Comparison of ENCODE assay signal across 8 cellular contexts in genomic region chr1:150168960-150169565, GRCh38. TPM values are rescaled to one million over a fixed set of nuclear protein-coding genes. Genes with fewer than 3 reads are reported as not detected.
DNase-seq lines count a peak whose midpoint lies in the region; ATAC-seq and TF ChIP-seq lines count a peak whose summit lies in the region.

No MANE protein-coding gene starts in this region.

- H3K4me1 ChIP-seq in mesendoderm (ENCODE audit: control insufficient read depth, low read depth, low read length) (no peaks in the 10 kb centered on the region), tibial artery (peaks cover 0 to 36% (median 6%) of the 10 kb centered on the region in 4 donors)

- WGBS in mesendoderm (ENCODE audit: extremely low coverage, insufficient coverage, low lambda C conversion rate): no CpG with 5 or more reads among the region's 6 CpGs

- no peak overlapping the region for H3K4ac ChIP-seq in mesendoderm (ENCODE audit: low read depth, low read length)

- H4K5ac ChIP-seq in mesendoderm (ENCODE audit: low read length): no peak overlapping the region

- intact Hi-C loops in tibial artery (cut with DNase I; ENCODE audit: low total_unique reads): loop anchor here (2.0 kb wide), 1 partner anchor 96 kb away; no protein-coding TSS in a partner anchor

- ATAC-seq in HG03039 (IDR thresholded peaks at IDR 0.05; ENCODE audit: unreplicated experiment): no peak

- no peaks in the 10 kb centered on the region for H3K79me2 ChIP-seq in mesendoderm (ENCODE audit: control insufficient read depth, insufficient read depth, low read length)

- H3K4me3 ChIP-seq in mesendoderm (ENCODE audit: low read length): no peak overlapping the region
- no peak overlapping the region for H3K4me3 ChIP-seq in tibial artery

- no peak overlapping the region for H2BK15ac ChIP-seq in mesendoderm (replicated peaks; ENCODE audit: low read depth)

- H3K79me1 ChIP-seq in mesendoderm (ENCODE audit: low read length): no peaks in the 10 kb centered on the region

- no peak overlapping the region for H3K4me2 ChIP-seq in mesendoderm (ENCODE audit: low read length)

- H3K9ac ChIP-seq in mesendoderm (ENCODE audit: low read length): no peak overlapping the region

- H3K23ac ChIP-seq in mesendoderm (ENCODE audit: low read length): no peak overlapping the region

- peak; percentile 82 for DNase-seq in NCI-H82 (lab: John Stamatoyannopoulos, UW)
- no peak for DNase-seq in NCI-H82 treated with DMSO at 0.1 percent for 48 hours (lab: John Stamatoyannopoulos, UW; ENCODE audit: unreplicated experiment)
- DNase-seq in NCI-H460 (ENCODE audit: extremely low read depth, low read depth): peak; percentile 69
- peak; percentile 58 to 71 for DNase-seq in activated CD4-positive, alpha-beta T cell treated with anti-CD3 and anti-CD28 coated beads, Interleukin-2, amount 50 U/mL, for 48 hours
- DNase-seq in effector CD8-positive, alpha-beta T cell (lab: John Stamatoyannopoulos, UW): peak; percentile 25
- peak; percentile 66 for DNase-seq in mesendoderm
- peak; percentile 62 to 79 for DNase-seq in tibial artery

- no peak overlapping the region for H2BK120ac ChIP-seq in mesendoderm (ENCODE audit: low read depth, low read length)

- no peak overlapping the region for H2BK5ac ChIP-seq in mesendoderm (ENCODE audit: low read length)

- H3K27ac ChIP-seq in mesendoderm (ENCODE audit: low read depth, low read length) (no peak overlapping the region), tibial artery (no peak overlapping the region)

- H3K9me3 ChIP-seq in tibial artery: no peaks in the 10 kb centered on the region

- TF ChIP-seq CTCF in tibial artery (IDR thresholded peaks at IDR 0.05): peak; percentile 83 to 89

- H4K8ac ChIP-seq in mesendoderm (ENCODE audit: low read depth, low read length): no peak overlapping the region

- H3K18ac ChIP-seq in mesendoderm (ENCODE audit: low read length): no peak overlapping the region

- no peak overlapping the region for H2AK5ac ChIP-seq in mesendoderm (ENCODE audit: low read length)

- no peaks in the 10 kb centered on the region for H3K36me3 ChIP-seq in mesendoderm (ENCODE audit: control insufficient read depth, insufficient read depth, low read length)
- H3K36me3 ChIP-seq in tibial artery: no peaks in the 10 kb centered on the region

- H3K56ac ChIP-seq in mesendoderm (ENCODE audit: low read length): no peak overlapping the region

- H3K27me3 ChIP-seq in mesendoderm (ENCODE audit: insufficient read depth, low read length, poor library complexity) (no peaks in the 10 kb centered on the region), tibial artery (no peaks in the 10 kb centered on the region)

RNA-seq across cellular contexts. Expression of gene PLEKHO1, which starts 19.3 kb away (rescaled TPM):
- 6.7 and 10.1 TPM in 2 replicates for total RNA-seq in NCI-H460 (2014; rRNA removed; shearing (Covaris generic))
- 4.2 and 9.9 TPM in 2 replicates for polyA plus RNA-seq in NCI-H460 (2014; cell fraction: nucleus; rRNA removed)
- polyA plus RNA-seq in mesendoderm (2013, experiment 1 of 2): 44.0 TPM
- 44.5 TPM for polyA plus RNA-seq in mesendoderm (2013, experiment 2 of 2)
